Comparison of ENCODE assay signal across 17 cellular contexts in the genomic region with DNA sequence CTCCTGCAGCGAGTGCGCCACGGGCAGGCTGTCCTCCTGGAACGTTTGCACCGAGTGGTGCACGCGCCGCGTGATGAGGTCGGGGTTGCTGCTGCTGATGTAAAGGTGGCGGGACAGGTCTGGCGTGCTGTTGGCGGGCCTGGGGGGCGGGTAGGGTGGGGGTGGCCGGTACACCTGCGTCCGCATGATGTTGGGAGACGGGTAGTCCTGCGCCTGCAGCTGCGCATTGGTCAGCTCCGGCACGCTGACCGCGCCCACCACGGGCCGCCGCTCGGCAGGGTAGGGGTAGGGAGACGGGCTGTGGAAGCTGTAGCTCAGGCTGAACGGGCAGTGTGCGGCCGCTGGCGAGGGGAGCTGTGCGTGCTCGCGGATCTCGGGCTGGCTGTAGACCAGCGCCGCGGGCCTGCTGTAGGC.
DNase-seq lines count a peak whose midpoint lies in the region; ATAC-seq lines count a peak whose summit lies in the region.
"Had no signal": no experiment of that assay in that cellular context is flagged by ENCODE, and none has a peak within 500 bp of the region (broad histone marks: within the 10 kb centered on the region; RNA-seq: fewer than 3 reads in every experiment).

No MANE protein-coding gene starts in this region.

- H3K9me3 Mint-ChIP-seq in stimulated activated naive CD8-positive, alpha-beta T cell treated with anti-CD3 and anti-CD28 coated beads, Interleukin-15, amount 100 ng/mL, for 72 hours, result no peaks in the 10 kb centered on the region
- H3K9me3 Mint-ChIP-seq: CD4-positive, alpha-beta T cell; CD8-positive, alpha-beta T cell had no signal

- no peak overlapping the region for H2AFZ ChIP-seq in neuronal stem cell (ENCODE audit: low read length)

- no peaks in the 10 kb centered on the region for H3K4me1 Mint-ChIP-seq in stimulated activated naive CD8-positive, alpha-beta T cell treated with anti-CD3 and anti-CD28 coated beads, Interleukin-15, amount 100 ng/mL, for 72 hours
- H3K4me1 Mint-ChIP-seq: B cell had no signal

- H3K9me3 ChIP-seq in neuronal stem cell (replicated peaks in 1 of 2; ENCODE audit: control insufficient read depth in 2 of 2, insufficient read depth in 1 of 2, low read depth in 1 of 2, low read length in 2 of 2), result peaks cover 0 to 5% of the 10 kb centered on the region in 2 donors
- H3K9me3 ChIP-seq: A549, Caco-2 had no signal

- H3K4me1 ChIP-seq in neuronal stem cell (ENCODE audit: control insufficient read depth in 2 of 2, insufficient read depth in 1 of 2, low read depth in 1 of 2, low read length in 2 of 2), result no peaks in the 10 kb centered on the region
- H3K4me1 ChIP-seq: A549 had no signal

- no peak for DNase-seq in stimulated activated naive CD8-positive, alpha-beta T cell treated with anti-CD3 and anti-CD28 coated beads, Interleukin-15, amount 100 ng/mL, for 72 hours
- DNase-seq in stimulated activated naive CD8-positive, alpha-beta T cell treated with anti-CD3 and anti-CD28 coated beads, Interleukin-15, Interleukin-2, amounts not matched to agents 100 U/mL and 50 U/mL, for 24 hours, result no peak
- no peak for DNase-seq in neuronal stem cell (ENCODE audit: low spot score)
- DNase-seq in kidney tubule cell (ENCODE audit: low spot score), result no peak
- DNase-seq in NCI-H2081 treated with DMSO at 0.1 percent for 48 hours (lab: John Stamatoyannopoulos, UW), result no peak
- DNase-seq: AML-193; Caco-2; Calu3; CD4-positive, alpha-beta T cell; CD8-positive, alpha-beta T cell; DMS79 treated with DMSO at 0.1 percent for 48 hours; GF-D8 had no signal

- no peak overlapping the region for H3K27ac ChIP-seq in neuronal stem cell (replicated peaks; ENCODE audit: low read length)
- H3K27ac ChIP-seq: 22Rv1; A549; BLaER1 treated with 17β-estradiol and CSF1 and Interleukin-3, amounts not matched to agents 10 nM and 100 nM; C4-2B had no signal

- H3K79me1 ChIP-seq in neuronal stem cell (ENCODE audit: low read depth, low read length), result peaks cover 5% of the 10 kb centered on the region

- H3K4me3 Mint-ChIP-seq in stimulated activated naive CD8-positive, alpha-beta T cell treated with anti-CD3 and anti-CD28 coated beads, Interleukin-15, amount 100 ng/mL, for 72 hours, result no peak overlapping the region
- H3K4me3 Mint-ChIP-seq: B cell; CD4-positive, alpha-beta T cell; CD8-positive, alpha-beta T cell had no signal

- no peaks in the 10 kb centered on the region for H3K27me3 ChIP-seq in neuronal stem cell (ENCODE audit: control insufficient read depth in 3 of 3, insufficient read depth in 3 of 3, low read depth in 1 of 3, low read length in 3 of 3)
- H3K27me3 ChIP-seq: BLaER1 treated with 17β-estradiol and CSF1 and Interleukin-3, amounts not matched to agents 10 nM and 100 nM had no signal

- H4K91ac ChIP-seq in neuronal stem cell (ENCODE audit: low read depth, low read length, poor library complexity), result no peak overlapping the region

- no peak overlapping the region for H3K9ac ChIP-seq in neuronal stem cell (ENCODE audit: low read depth, low read length, poor library complexity)
- H3K9ac ChIP-seq: BLaER1 treated with 17β-estradiol and CSF1 and Interleukin-3, amounts not matched to agents 10 nM and 100 nM had no signal

- H3K14ac ChIP-seq in neuronal stem cell (ENCODE audit: low read length), result no peak overlapping the region

- WGBS in neuronal stem cell (ENCODE audit: extremely low coverage in 2 of 2, insufficient read length in 2 of 2, insufficient replicate concordance in 1 of 2), 2 donors, result no CpG with 5 or more reads among the region's 40 CpGs

- no peak overlapping the region for H3K27ac Mint-ChIP-seq in stimulated activated naive CD8-positive, alpha-beta T cell treated with anti-CD3 and anti-CD28 coated beads, Interleukin-15, amount 100 ng/mL, for 72 hours
- H3K27ac Mint-ChIP-seq: B cell; CD4-positive, alpha-beta T cell; CD8-positive, alpha-beta T cell had no signal

- H3K4me3 ChIP-seq in neuronal stem cell (ENCODE audit: low read length in 2 of 2), result peak overlapping the region in 1 of 2 donors; percentile 18
- H3K4me3 ChIP-seq: A549; BLaER1 treated with 17β-estradiol and CSF1 and Interleukin-3, amounts not matched to agents 10 nM and 100 nM had no signal

- no peak overlapping the region for H2BK120ac ChIP-seq in neuronal stem cell (ENCODE audit: low read depth, low read length)

- peaks cover 15% of the 10 kb centered on the region for H3K27me3 Mint-ChIP-seq in stimulated activated naive CD8-positive, alpha-beta T cell treated with anti-CD3 and anti-CD28 coated beads, Interleukin-15, amount 100 ng/mL, for 72 hours

- no peak overlapping the region for H3K4me2 ChIP-seq in neuronal stem cell (ENCODE audit: insufficient read depth, low read length, poor library complexity, severe bottlenecking)
- H3K4me2 ChIP-seq: A549; BLaER1 treated with 17β-estradiol and CSF1 and Interleukin-3, amounts not matched to agents 10 nM and 100 nM had no signal

- H3K18ac ChIP-seq in neuronal stem cell (ENCODE audit: low read length), result peak overlapping the region; percentile 11

- H2BK12ac ChIP-seq in neuronal stem cell (ENCODE audit: low read length), result no peak overlapping the region

- H2BK15ac ChIP-seq in neuronal stem cell (ENCODE audit: low read length), result no peak overlapping the region

- peak overlapping the region; percentile 7 for H4K8ac ChIP-seq in neuronal stem cell (ENCODE audit: low read depth, low read length)

- no peak overlapping the region for H2BK5ac ChIP-seq in neuronal stem cell (ENCODE audit: low read length)

- no peak overlapping the region for H2AK5ac ChIP-seq in neuronal stem cell (ENCODE audit: low read depth, low read length)

- ATAC-seq in stimulated activated naive CD8-positive, alpha-beta T cell treated with anti-CD3 and anti-CD28 coated beads, Interleukin-15, amount 100 ng/mL, for 72 hours, result peak; percentile 38
- ATAC-seq in stimulated activated naive CD8-positive, alpha-beta T cell treated with anti-CD3 and anti-CD28 coated beads, Interleukin-15, Interleukin-2, amounts not matched to agents 100 U/mL and 50 U/mL, for 24 hours, result no peak
- ATAC-seq: A549; CD8-positive, alpha-beta T cell had no signal

- peak overlapping the region; percentile 59 for H3K4ac ChIP-seq in neuronal stem cell (ENCODE audit: low read length)

- peak overlapping the region; percentile 32 for H3K23ac ChIP-seq in neuronal stem cell (ENCODE audit: low read depth, low read length, poor library complexity)

- H3K36me3 ChIP-seq in neuronal stem cell (replicated peaks in 1 of 2; ENCODE audit: control insufficient read depth in 2 of 2, insufficient read depth in 2 of 2, low read length in 2 of 2), result peaks cover 44 to 75% of the 10 kb centered on the region in 2 donors
